8 cellular contexts compared by ENCODE assay signal in genomic region chr15:62306851-62307504, GRCh38.
DNase-seq lines count a peak whose midpoint lies in the region; ATAC-seq and TF ChIP-seq lines count a peak whose summit lies in the region.

No MANE protein-coding gene starts in this region.

- no peak for TF ChIP-seq POLR2A in vagina (IDR thresholded peaks at IDR 0.05)

- H3K4me3 ChIP-seq in liver (ENCODE audit: low read depth in 1 of 3, low read length in 3 of 3) (no peak overlapping the region), vagina (no peak overlapping the region)

- 11% methylated on average over 9 of the region's 9 CpGs for WGBS in liver

- H3K4me1 ChIP-seq in liver (ENCODE audit: control insufficient read depth in 4 of 4, insufficient read depth in 4 of 4, low read length in 3 of 4) (peaks cover 0 to 16% (median 10%) of the 10 kb centered on the region in 4 donors), vagina (peaks cover 9% of the 10 kb centered on the region)

- no peaks in the 10 kb centered on the region for H3K27me3 ChIP-seq in liver (ENCODE audit: control insufficient read depth in 4 of 4, insufficient read depth in 4 of 4, low read length in 3 of 4)
- no peaks in the 10 kb centered on the region for H3K27me3 ChIP-seq in vagina

- TF ChIP-seq CTCF in LNCAP (IDR thresholded peaks at IDR 0.05) (peak; percentile 68), liver (IDR thresholded peaks at IDR 0.05; ENCODE audit: low read depth, low read length, missing input control) (peak; percentile 69), vagina (IDR thresholded peaks at IDR 0.05) (peak; percentile 34 to 65 (median 51))

- no peaks in the 10 kb centered on the region for H3K9me3 ChIP-seq in liver (ENCODE audit: control insufficient read depth in 4 of 4, low read length in 3 of 4)
- no peaks in the 10 kb centered on the region for H3K9me3 ChIP-seq in vagina

- DNase-seq in SIG-M5 treated with dmso at 0.1 percent for 504 hours (lab: John Stamatoyannopoulos, UW; ENCODE audit: unreplicated experiment) (peak; percentile 57), SIG-M5 (lab: John Stamatoyannopoulos, UW) (no peak), OCI-M2 (lab: John Stamatoyannopoulos, UW; ENCODE audit: unreplicated experiment) (peak; percentile 22), dedifferentiated amniotic fluid mesenchymal stem cell (ENCODE audit: extremely low spot score) (peak; percentile 70), vagina (ENCODE audit: extremely low spot score in 2 of 2) (no peak)

- TF ChIP-seq RAD21 in liver (IDR thresholded peaks at IDR 0.05), result peak; percentile 98 to 99

- H3K27ac ChIP-seq in liver (ENCODE audit: low read depth in 1 of 2, low read length in 2 of 2), result no peak overlapping the region
- no peak overlapping the region for H3K27ac ChIP-seq in vagina

- intact Hi-C loops in vagina (cut with DNase I), result no loop called here

- H3K36me3 ChIP-seq in liver (ENCODE audit: control insufficient read depth in 4 of 4, insufficient read depth in 3 of 4, low read depth in 1 of 4, low read length in 3 of 4) (no peaks in the 10 kb centered on the region), vagina (no peaks in the 10 kb centered on the region)

- ATAC-seq in HG02973 (IDR thresholded peaks at IDR 0.05; ENCODE audit: unreplicated experiment), result no peak

- no peak overlapping the region for H3K9ac ChIP-seq in liver (ENCODE audit: low read depth in 1 of 2, low read length in 2 of 2)

TF ChIP-seq in liver, 16 proteins besides CTCF, POLR2A, EP300 and RAD21:
- peak; percentile 70 for TF ChIP-seq NR2F2 (IDR thresholded peaks at IDR 0.05)
- TF ChIP-seq HNF4G (IDR thresholded peaks at IDR 0.05), result no peak
- TF ChIP-seq RXRA (IDR thresholded peaks at IDR 0.05), result peak; percentile 41 to 83
- TF ChIP-seq SP1 (IDR thresholded peaks at IDR 0.05), result peak; percentile 19
- peak in 1 of 2 donors; percentile 63 for TF ChIP-seq JUND (IDR thresholded peaks at IDR 0.05)
- peak; percentile 14 to 65 for TF ChIP-seq HNF4A (conservative IDR thresholded peaks at IDR 0.05)

Comparison
In these comparisons a context has a peak if more than half of its experiments do, and no peak if none do; other contexts are left out.
1. DNase-seq: peak in SIG-M5 treated with dmso at 0.1 percent for 504 hours (single experiment), OCI-M2 (single experiment) and dedifferentiated amniotic fluid mesenchymal stem cell (single experiment); none in SIG-M5 (single experiment) and vagina (0 of 2).
2. Peak in every context shown above with its lines, with median percentiles within 50 percentile points of each other: CTCF ChIP-seq.